ENCODE assay signal across 8 cellular contexts in the genomic region with DNA sequence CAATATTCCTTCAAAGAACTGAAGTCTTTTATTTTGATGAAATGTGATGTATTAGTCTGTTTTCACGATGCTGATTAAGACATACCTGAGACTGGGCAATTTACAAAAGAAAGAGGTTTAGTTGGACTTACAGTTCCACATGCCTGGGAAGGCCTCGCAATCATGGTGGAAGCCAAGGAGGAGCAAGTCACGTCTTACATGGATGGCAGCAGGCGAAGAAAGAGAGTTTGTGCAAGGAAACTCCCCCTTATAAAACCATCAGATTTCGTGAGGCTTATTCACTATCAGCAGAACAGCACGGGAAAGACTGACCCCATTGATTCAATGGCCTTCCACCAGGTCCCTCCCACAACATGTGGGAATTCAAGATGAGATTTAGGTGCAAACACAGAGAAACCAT.
"Had no signal": no experiment of that assay in that cellular context is flagged by ENCODE, and none has a peak within 500 bp of the region (broad histone marks: within the 10 kb centered on the region; RNA-seq: fewer than 3 reads in every experiment).

No MANE protein-coding gene starts in this region.

- H3K4me3 ChIP-seq: GM12878 had no signal

- ATAC-seq: GM12878 had no signal

- FAIRE-seq: G401.6, GM12878, GM12891, GM12892, GM18507, GM19239 had no signal

- DNase-seq: GDM1, GF-D8 had no signal
